Comparison of ENCODE assay signal across 17 cellular contexts in genomic region chrX:40757058-40757457, GRCh38. TPM values are rescaled to one million over a fixed set of nuclear protein-coding genes. Genes with fewer than 3 reads are reported as not detected.
DNase-seq lines count a peak whose midpoint lies in the region; ATAC-seq and TF ChIP-seq lines count a peak whose summit lies in the region.
"Had no signal": no experiment of that assay in that cellular context is flagged by ENCODE, and none has a peak within 500 bp of the region (broad histone marks: within the 10 kb centered on the region; RNA-seq: fewer than 3 reads in every experiment).

No MANE protein-coding gene starts in this region.

- TF ChIP-seq CTCF in left ventricle myocardium inferior (IDR thresholded peaks at IDR 0.05; ENCODE audit: borderline replicate concordance) (no peak), hepatocyte (IDR thresholded peaks at IDR 0.05; ENCODE audit: poor library complexity) (no peak), parathyroid adenoma (IDR thresholded peaks at IDR 0.05) (no peak), colonic mucosa (IDR thresholded peaks at IDR 0.05) (no peak)

- no peaks in the 10 kb centered on the region for H3K36me3 ChIP-seq in left ventricle myocardium inferior
- H3K36me3 ChIP-seq in hepatocyte (replicated peaks; ENCODE audit: insufficient read depth, low read depth): no peaks in the 10 kb centered on the region
- no peaks in the 10 kb centered on the region for H3K36me3 ChIP-seq in parathyroid adenoma (ENCODE audit: control insufficient read depth, insufficient read depth, low read length)
- no peaks in the 10 kb centered on the region for H3K36me3 ChIP-seq in colonic mucosa
- H3K36me3 ChIP-seq: BLaER1 had no signal

- peaks cover 18% of the 10 kb centered on the region for H3K4me1 ChIP-seq in left ventricle myocardium inferior
- H3K4me1 ChIP-seq in hepatocyte (ENCODE audit: insufficient read depth): peaks cover 11% of the 10 kb centered on the region
- H3K4me1 ChIP-seq in parathyroid adenoma: peaks cover 10% of the 10 kb centered on the region
- H3K4me1 ChIP-seq in colonic mucosa: no peaks in the 10 kb centered on the region
- H3K4me1 ChIP-seq: BLaER1 had no signal

- H2AFZ ChIP-seq in hepatocyte: no peak overlapping the region
- peak overlapping the region; percentile 42 for H2AFZ ChIP-seq in parathyroid adenoma

- H4K20me1 ChIP-seq in hepatocyte (ENCODE audit: insufficient read depth, poor library complexity, severe bottlenecking): no peaks in the 10 kb centered on the region
- H4K20me1 ChIP-seq: BLaER1 had no signal

- H3K27ac ChIP-seq in left ventricle myocardium inferior (replicated peaks) (peak overlapping the region; percentile 86), hepatocyte (peak overlapping the region; percentile 34), parathyroid adenoma (no peak overlapping the region), colonic mucosa (no peak overlapping the region)
- H3K27ac ChIP-seq: BLaER1 had no signal

- H3K9me3 ChIP-seq in left ventricle myocardium inferior (replicated peaks): no peaks in the 10 kb centered on the region
- no peaks in the 10 kb centered on the region for H3K9me3 ChIP-seq in hepatocyte (ENCODE audit: low read depth)
- H3K9me3 ChIP-seq in parathyroid adenoma (ENCODE audit: control insufficient read depth, low read length): no peaks in the 10 kb centered on the region
- no peaks in the 10 kb centered on the region for H3K9me3 ChIP-seq in colonic mucosa

- H3K4me3 ChIP-seq in left ventricle myocardium inferior (no peak overlapping the region), hepatocyte (no peak overlapping the region), parathyroid adenoma (ENCODE audit: low read depth, low read length) (no peak overlapping the region), colonic mucosa (no peak overlapping the region)
- H3K4me3 ChIP-seq: BLaER1, K562 had no signal

- no peak overlapping the region for H3K4me2 ChIP-seq in hepatocyte
- no peak overlapping the region for H3K4me2 ChIP-seq in parathyroid adenoma (ENCODE audit: low read length)
- H3K4me2 ChIP-seq: BLaER1 had no signal

- H3K9ac ChIP-seq in parathyroid adenoma (no peak overlapping the region), colonic mucosa (ENCODE audit: low read depth in 2 of 2, low read length in 2 of 2) (no peak overlapping the region)
- H3K9ac ChIP-seq: BLaER1 had no signal

- H3K9me2 ChIP-seq in hepatocyte (replicated peaks; ENCODE audit: insufficient read depth): no peaks in the 10 kb centered on the region

- H3K79me2 ChIP-seq in hepatocyte: no peaks in the 10 kb centered on the region
- no peaks in the 10 kb centered on the region for H3K79me2 ChIP-seq in parathyroid adenoma

- H3K27me3 ChIP-seq in left ventricle myocardium inferior (ENCODE audit: low read depth) (no peaks in the 10 kb centered on the region), hepatocyte (no peaks in the 10 kb centered on the region), parathyroid adenoma (ENCODE audit: control insufficient read depth, insufficient read depth, low read length) (no peaks in the 10 kb centered on the region), colonic mucosa (no peaks in the 10 kb centered on the region)

- intact Hi-C loops in left ventricle myocardium inferior (cut with micrococcal nuclease): no loop called here
- intact Hi-C loops in cardiac septum (cut with DNase I): no loop called here
- intact Hi-C loops in colonic mucosa (cut with DNase I): no loop called here

- WGBS in hepatocyte (ENCODE audit: low lambda C conversion rate, missing lambda C conversion rate): 17% methylated on average over 1 of the region's 1 CpG

- ATAC-seq in HG02981 (IDR thresholded peaks at IDR 0.05; ENCODE audit: unreplicated experiment): no peak
- ATAC-seq in GM19397 (IDR thresholded peaks at IDR 0.05; ENCODE audit: unreplicated experiment): no peak
- ATAC-seq: K562 had no signal

- no peak for DNase-seq in left ventricle myocardium inferior
- no peak for DNase-seq in cardiac septum (ENCODE audit: low spot score)
- no peak for DNase-seq in hepatocyte (ENCODE audit: low spot score)
- DNase-seq in OCI-M2 (lab: John Stamatoyannopoulos, UW; ENCODE audit: unreplicated experiment): no peak
- DNase-seq in colonic mucosa: no peak
- DNase-seq: 8988T; CD4-positive, alpha-beta memory T cell; DMS153; DMS79; GDM1; GOT3; H7 had no signal

RNA-seq across cellular contexts. Expression of gene MED14, which starts 21.7 kb away (rescaled TPM):
- total RNA-seq in left ventricle myocardium inferior (30.7 TPM), cardiac septum (38.3 TPM), hepatocyte (27.4 and 31.9 TPM in 2 replicates), colonic mucosa (10 to 100 TPM; 59.1 to 63.0 TPM)
- 8.5 and 16.0 TPM in 2 replicates for polyA plus RNA-seq in hepatocyte

Comparison
In these comparisons a context has a peak if more than half of its experiments do, and no peak if none do; other contexts are left out.
1. H3K27ac ChIP-seq: peak in left ventricle myocardium inferior (single experiment) and hepatocyte (single experiment); none in parathyroid adenoma (single experiment) and colonic mucosa (single experiment).